ENCODE assay signal across 15 cellular contexts in the genomic region with DNA sequence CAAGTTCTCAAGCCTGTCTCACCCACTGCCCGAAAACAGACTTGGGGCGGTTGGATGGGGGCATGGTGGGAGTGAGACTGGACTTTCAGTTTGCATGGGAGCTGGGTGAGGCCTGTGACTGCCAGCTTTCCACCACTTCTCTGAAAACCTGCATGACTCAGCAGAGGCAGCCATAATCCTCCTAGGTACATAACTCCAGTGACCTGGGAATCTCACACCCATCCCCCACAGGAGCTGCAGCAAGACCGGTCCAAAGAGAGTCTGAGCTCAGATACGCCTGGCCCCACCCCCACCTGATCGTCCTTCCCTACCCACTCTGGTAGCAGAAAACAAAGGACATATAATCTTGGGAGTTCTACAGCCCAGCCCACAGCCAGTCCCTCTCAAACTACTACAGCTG.
DNase-seq lines count a peak whose midpoint lies in the region; TF ChIP-seq lines count a peak whose summit lies in the region.
"Had no signal": no experiment of that assay in that cellular context is flagged by ENCODE, and none has a peak within 500 bp of the region (broad histone marks: within the 10 kb centered on the region; RNA-seq: fewer than 3 reads in every experiment).

No MANE protein-coding gene starts in this region.

- TF ChIP-seq CTCF in H9 (conservative IDR thresholded peaks at IDR 0.05) = no peak
- TF ChIP-seq CTCF in retinal pigment epithelial cell (conservative IDR thresholded peaks at IDR 0.05; ENCODE audit: low read depth, low read length) = no peak
- no peak for TF ChIP-seq CTCF in ascending aorta (IDR thresholded peaks at IDR 0.05)

- H3K23me2 ChIP-seq in H9 (ENCODE audit: insufficient read length, low read depth, low read length, poor library complexity, severe bottlenecking) = no peaks in the 10 kb centered on the region

- peaks cover 13 to 44% (median 22%) of the 10 kb centered on the region in 3 experiments for H3K36me3 Mint-ChIP-seq in H9 (ENCODE audit: insufficient read depth in 1 of 3, low read depth in 3 of 3)
- H3K36me3 Mint-ChIP-seq: CD8-positive, alpha-beta T cell had no signal

- H4K20me1 ChIP-seq in H9 (ENCODE audit: control insufficient read depth, insufficient read depth, insufficient read length) = no peaks in the 10 kb centered on the region
- H4K20me1 ChIP-seq: BLaER1 treated with 17β-estradiol and CSF1 and Interleukin-3, amounts not matched to agents 10 nM and 100 nM had no signal

- no peak overlapping the region for H3K27ac ChIP-seq in H9 (ENCODE audit: insufficient read length, low read depth, low read length)
- H3K27ac ChIP-seq in ascending aorta = no peak overlapping the region
- H3K27ac ChIP-seq: BLaER1 treated with 17β-estradiol and CSF1 and Interleukin-3, amounts not matched to agents 10 nM and 100 nM; KMS-11 had no signal

- no peak overlapping the region for H3K18ac ChIP-seq in H9 (ENCODE audit: insufficient read length, low read depth, low read length)

- no peaks in the 10 kb centered on the region for H3K27me3 Mint-ChIP-seq in H9 (ENCODE audit: low read depth)

- H3K56ac ChIP-seq in H9 (ENCODE audit: insufficient read length, low read depth, low read length) = no peak overlapping the region

- H2BK120ac ChIP-seq in H9 (ENCODE audit: low read depth, low read length, poor library complexity, severe bottlenecking) = no peak overlapping the region

- H3K4me3 ChIP-seq in NT2/D1 (ENCODE audit: insufficient read length, low read depth) = no peak overlapping the region
- H3K4me3 ChIP-seq in retinal pigment epithelial cell (ENCODE audit: low read length) = no peak overlapping the region
- H3K4me3 ChIP-seq in ascending aorta = no peak overlapping the region
- H3K4me3 ChIP-seq: BLaER1 treated with 17β-estradiol and CSF1 and Interleukin-3, amounts not matched to agents 10 nM and 100 nM had no signal

- no peak overlapping the region for H2BK12ac ChIP-seq in H9 (ENCODE audit: insufficient read length, low read depth, low read length)

- no peak overlapping the region for H2BK15ac ChIP-seq in H9 (ENCODE audit: low read depth, low read length)

- no peak overlapping the region for H3K4me2 ChIP-seq in H9 (ENCODE audit: insufficient read depth, insufficient read length, low read length)
- H3K4me2 ChIP-seq: BLaER1 treated with 17β-estradiol and CSF1 and Interleukin-3, amounts not matched to agents 10 nM and 100 nM; KMS-11 had no signal

- no peaks in the 10 kb centered on the region for H3K36me3 ChIP-seq in NT2/D1 (ENCODE audit: insufficient read depth, insufficient read length, low read length)
- no peaks in the 10 kb centered on the region for H3K36me3 ChIP-seq in ascending aorta
- H3K36me3 ChIP-seq: BLaER1 treated with 17β-estradiol and CSF1 and Interleukin-3, amounts not matched to agents 10 nM and 100 nM had no signal

- no peak overlapping the region for H4K91ac ChIP-seq in H9 (ENCODE audit: insufficient read length, low read depth, low read length)

- H3K4me1 Mint-ChIP-seq in H9 = peaks cover 20 to 21% of the 10 kb centered on the region in 2 experiments
- H3K4me1 Mint-ChIP-seq: B cell had no signal

- no peak overlapping the region for H3K4me3 Mint-ChIP-seq in H9
- H3K4me3 Mint-ChIP-seq: B cell; CD8-positive, alpha-beta T cell; HFFc6 had no signal

- no peak overlapping the region for H2BK20ac ChIP-seq in H9 (ENCODE audit: low read depth, low read length, poor library complexity, severe bottlenecking)

- no peaks in the 10 kb centered on the region for H3K79me2 ChIP-seq in H9 (ENCODE audit: insufficient read depth, low read length)

- H3K9me3 Mint-ChIP-seq in H9 = peaks cover 26 to 43% of the 10 kb centered on the region in 2 experiments

- no peak overlapping the region for H2AK5ac ChIP-seq in H9 (ENCODE audit: insufficient read length, low read length)

- H4K5ac ChIP-seq in H9 (ENCODE audit: insufficient read length, low read depth, low read length) = no peak overlapping the region

- H3K27me3 ChIP-seq in H9 (ENCODE audit: insufficient read depth, low read length) (no peaks in the 10 kb centered on the region), NT2/D1 (ENCODE audit: insufficient read depth, insufficient read length) (no peaks in the 10 kb centered on the region), ascending aorta (no peaks in the 10 kb centered on the region)
- H3K27me3 ChIP-seq: BLaER1 treated with 17β-estradiol and CSF1 and Interleukin-3, amounts not matched to agents 10 nM and 100 nM had no signal

- H2AFZ ChIP-seq in H9 (ENCODE audit: low read length) = no peak overlapping the region

- H3T11ph ChIP-seq in H9 (ENCODE audit: low read length) = no peak overlapping the region

- H3K9ac ChIP-seq in H9 (ENCODE audit: extremely low read depth, insufficient read length, low read length) (no peak overlapping the region), NT2/D1 (ENCODE audit: insufficient read length, low read depth) (no peak overlapping the region)
- H3K9ac ChIP-seq: BLaER1 treated with 17β-estradiol and CSF1 and Interleukin-3, amounts not matched to agents 10 nM and 100 nM; KMS-11 had no signal

- peak overlapping the region in 2 of 3 experiments; percentile 58 to 69; a peak in 2 of 7 replicates for H3K27ac Mint-ChIP-seq in H9
- H3K27ac Mint-ChIP-seq: B cell; CD8-positive, alpha-beta T cell; HFFc6 had no signal

- no peak overlapping the region for H2BK5ac ChIP-seq in H9 (ENCODE audit: insufficient read length, low read length)

- DNase-seq in COLO668 (lab: John Stamatoyannopoulos, UW; ENCODE audit: unreplicated experiment) = peak; percentile 22
- DNase-seq in H9 = no peak
- DNase-seq in NT2/D1 (ENCODE audit: low read depth, low spot score) = peak; percentile 3
- peak; percentile 12 for DNase-seq in retinal pigment epithelial cell (ENCODE audit: low read depth)
- no peak for DNase-seq in inferior parietal cortex (ENCODE audit: extremely low spot score)
- no peak for DNase-seq in ascending aorta (ENCODE audit: low spot score in 2 of 2)
- no peak for DNase-seq in COLO829 (ENCODE audit: low spot score)
- DNase-seq: Caco-2; CD8-positive, alpha-beta T cell; DND-41; EL; HFFc6 had no signal

- no peaks in the 10 kb centered on the region for H3K79me1 ChIP-seq in H9 (ENCODE audit: insufficient read depth, low read depth, low read length, poor library complexity, severe bottlenecking)

- intact Hi-C loops in ascending aorta (cut with DNase I) = no loop called here

- H3K14ac ChIP-seq in H9 (ENCODE audit: insufficient read depth, low read length) = no peak overlapping the region

- H3K9me3 ChIP-seq in H9 (ENCODE audit: control insufficient read depth, low read depth, low read length) = no peaks in the 10 kb centered on the region
- H3K9me3 ChIP-seq in NT2/D1 (ENCODE audit: insufficient read depth, low read length) = peaks cover 25% of the 10 kb centered on the region
- peaks cover 0 to 6% of the 10 kb centered on the region in 2 donors for H3K9me3 ChIP-seq in ascending aorta

- no peak overlapping the region for H3K4ac ChIP-seq in H9 (ENCODE audit: low read depth, low read length)

- no peak overlapping the region for H4K8ac ChIP-seq in H9 (replicated peaks; ENCODE audit: insufficient read length, low read depth, low read length)

- H3K23ac ChIP-seq in H9 (ENCODE audit: insufficient read length, low read depth, low read length) = no peak overlapping the region

- WGBS in H9 (ENCODE audit: extremely low coverage, insufficient read length, low lambda C conversion rate) = no CpG with 5 or more reads among the region's 5 CpGs

- H3K4me1 ChIP-seq in H9 (ENCODE audit: insufficient read depth, low read length) (no peaks in the 10 kb centered on the region), NT2/D1 (ENCODE audit: insufficient read depth, insufficient read length) (no peaks in the 10 kb centered on the region), ascending aorta (no peaks in the 10 kb centered on the region)

Comparison
In these comparisons a context has a peak if more than half of its experiments do, and no peak if none do; other contexts are left out.
1. DNase-seq: peak in COLO668 (single experiment), NT2/D1 (single experiment) and retinal pigment epithelial cell (single experiment); none in H9 (single experiment), inferior parietal cortex (single experiment), ascending aorta (0 of 2) and COLO829 (single experiment).